In genomic region chr12:47277972-47278448, GRCh38 we compare ENCODE assay signal across 9 cellular contexts.
DNase-seq lines count a peak whose midpoint lies in the region; ATAC-seq and TF ChIP-seq lines count a peak whose summit lies in the region.
"Had no signal": no experiment of that assay in that cellular context is flagged by ENCODE, and none has a peak within 500 bp of the region (broad histone marks: within the 10 kb centered on the region; RNA-seq: fewer than 3 reads in every experiment).

No MANE protein-coding gene starts in this region.

- H3K27me3 ChIP-seq in SJSA1 (replicated peaks) = no peaks in the 10 kb centered on the region

- H3K4me3 ChIP-seq in SJSA1 = no peak overlapping the region

- peak overlapping the region; percentile 78 for H3K27ac ChIP-seq in SJSA1
- H3K27ac ChIP-seq: 22Rv1 had no signal

- H3K36me3 ChIP-seq in SJSA1 = 0 out of 2 replicates have a peak, but pooled peaks cover 3% of the 10 kb centered on the region

- intact Hi-C loops in sciatic nerve (cut with DNase I) = no loop called here

- H3K4me1 ChIP-seq in SJSA1 (replicated peaks) = peaks cover 48% of the 10 kb centered on the region

- DNase-seq in SKM-1 treated with dmso at 0.1 percent for 144 hours (lab: John Stamatoyannopoulos, UW; ENCODE audit: unreplicated experiment) (peak; percentile 40), SKM-1 (lab: John Stamatoyannopoulos, UW; ENCODE audit: unreplicated experiment) (no peak), SJSA1 (ENCODE audit: low read depth in 1 of 2, low spot score in 2 of 2) (peak; percentile 57 to 75), erythroblast (lab: John Stamatoyannopoulos, UW) (peak; percentile 53 to 83), smooth muscle cell of the brain vasculature (ENCODE audit: low read depth, low spot score) (peak; percentile 47), retina (no peak), sciatic nerve (ENCODE audit: low spot score) (no peak)
- no peak for DNase-seq in activated CD4-positive, CD25-positive, alpha-beta regulatory T cell treated with anti-CD3 and anti-CD28 coated beads, Interleukin-2, amount 50 U/mL, for 72 hours

- no peaks in the 10 kb centered on the region for H3K9me3 ChIP-seq in SJSA1 (replicated peaks)

- peak; percentile 39 for TF ChIP-seq POLR2A in erythroblast (IDR thresholded peaks at IDR 0.05; ENCODE audit: low read length)

- ATAC-seq in sciatic nerve = no peak

Comparison
In these comparisons a context has a peak if more than half of its experiments do, and no peak if none do; other contexts are left out.
1. DNase-seq: peak in SKM-1 treated with dmso at 0.1 percent for 144 hours (single experiment), SJSA1 (2 of 2), erythroblast (2 of 2) and smooth muscle cell of the brain vasculature (single experiment); none in SKM-1 (single experiment), activated CD4-positive, CD25-positive, alpha-beta regulatory T cell treated with anti-CD3 and anti-CD28 coated beads, Interleukin-2, amount 50 U/mL, for 72 hours (single experiment), retina (single experiment) and sciatic nerve (single experiment).